ENCODE assay signal across 8 cellular contexts in the genomic region with DNA sequence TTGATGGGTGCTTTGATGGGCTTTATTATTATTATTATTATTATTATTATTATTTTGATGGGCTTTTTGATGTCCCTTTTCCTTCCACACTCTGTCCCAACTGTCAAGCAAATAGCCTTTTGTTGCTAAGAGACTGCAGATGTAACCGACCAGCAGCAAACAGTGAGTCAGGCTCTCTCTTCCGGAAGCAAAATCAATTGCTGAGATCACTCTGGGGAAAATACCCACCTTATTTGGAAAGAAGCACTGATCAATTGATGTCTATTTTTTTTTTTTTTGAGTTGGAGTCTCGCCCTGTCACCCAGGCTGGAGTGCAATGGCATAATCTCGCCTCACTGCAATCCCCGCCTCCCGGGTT. TPM values are rescaled to one million over a fixed set of nuclear protein-coding genes. Genes with fewer than 3 reads are reported as not detected.
DNase-seq lines count a peak whose midpoint lies in the region; ATAC-seq and TF ChIP-seq lines count a peak whose summit lies in the region.

No MANE protein-coding gene starts in this region.

- H3K27ac ChIP-seq in AG04450 (ENCODE audit: low read depth, low read length), result peak overlapping the region; percentile 88
- peak overlapping the region; percentile 99 for H3K27ac ChIP-seq in fibroblast of lung (ENCODE audit: insufficient read depth, low read length)

- CTCF ChIA-PET in AG04450 (lab: Charles Lee), result interaction anchor here (1.8 kb wide), 1 partner anchor 34 kb away, joined by 7 read pairs; no protein-coding TSS in a partner anchor

- peak overlapping the region; percentile 99 for H3K4me2 ChIP-seq in fibroblast of lung (ENCODE audit: extremely low read depth, insufficient read depth, low read length)

- peaks cover 2% of the 10 kb centered on the region for H4K20me1 ChIP-seq in fibroblast of lung (ENCODE audit: control insufficient read depth, extremely low read depth, insufficient read depth, low read length)

- no peak overlapping the region for H2AFZ ChIP-seq in fibroblast of lung (ENCODE audit: low read length)

- no peak for DNase-seq in AG04450 (ENCODE audit: low read depth, low spot score)
- no peak for DNase-seq in HFF-Myc (ENCODE audit: extremely low read depth, low read depth)
- peak; percentile 42 for DNase-seq in activated CD4-positive, alpha-beta T cell treated with anti-CD3 and anti-CD28 coated beads for 48 hours
- DNase-seq in fibroblast of lung (ENCODE audit: low read depth in 2 of 2), result peak; percentile 64 to 72
- peak; percentile 59 for DNase-seq in pons (ENCODE audit: low spot score)
- no peak for DNase-seq in ureter (ENCODE audit: low spot score)

- H3K9me3 ChIP-seq in AG04450 (ENCODE audit: control insufficient read depth, insufficient read depth, low read length) (no peaks in the 10 kb centered on the region; the same call in 1 of the 2 replicates), fibroblast of lung (ENCODE audit: control insufficient read depth, insufficient read depth, low read depth, low read length) (no peaks in the 10 kb centered on the region)

- POLR2A ChIA-PET in AG04450 (lab: Yijun Ruan, JAX), result no interaction called here

- H3K4me3 ChIP-seq in AG04450 (ENCODE audit: low read depth, low read length) (peak overlapping the region; percentile 90), HFF-Myc (replicated peaks; ENCODE audit: low read depth, low read length) (peak overlapping the region; percentile 93), fibroblast of lung (replicated peaks in 1 of 4; ENCODE audit: control extremely low read depth in 1 of 4, insufficient read depth in 1 of 4, low read depth in 3 of 4, low read length in 4 of 4) (peak overlapping the region; percentile 65 to 99 (median 88))

- ATAC-seq in GM18511 (IDR thresholded peaks at IDR 0.05; ENCODE audit: unreplicated experiment), result no peak
- no peak for ATAC-seq in GM19452 (IDR thresholded peaks at IDR 0.05; ENCODE audit: unreplicated experiment)

- H3K9ac ChIP-seq in fibroblast of lung (ENCODE audit: insufficient read depth, low read length), result peak overlapping the region; percentile 98

- H3K79me2 ChIP-seq in fibroblast of lung (ENCODE audit: control insufficient read depth, insufficient read depth, low read length), result peaks cover 75% of the 10 kb centered on the region

- H3K36me3 ChIP-seq in fibroblast of lung (ENCODE audit: control insufficient read depth, insufficient read depth, low read length), result peaks cover 15% of the 10 kb centered on the region

- peaks cover 23% of the 10 kb centered on the region for H3K4me1 ChIP-seq in fibroblast of lung (ENCODE audit: control insufficient read depth, extremely low read depth, insufficient read depth, low read length)

- TF ChIP-seq CTCF in AG04450 (IDR thresholded peaks at IDR 0.05; ENCODE audit: low read depth, low read length) (no peak), HFF-Myc (IDR thresholded peaks at IDR 0.05; ENCODE audit: low read depth, low read length, missing control alignments) (no peak), fibroblast of lung (conservative IDR thresholded peaks at IDR 0.05 in 1 of 2, IDR thresholded peaks at IDR 0.05 in 1 of 2; ENCODE audit: low read depth in 1 of 2, low read length in 2 of 2) (no peak)

- H3K27me3 ChIP-seq in AG04450 (ENCODE audit: control insufficient read depth, insufficient read depth, low read length) (no peaks in the 10 kb centered on the region), fibroblast of lung (ENCODE audit: control insufficient read depth, insufficient read depth, low read length) (no peaks in the 10 kb centered on the region)

RNA-seq across cellular contexts. Expression of a gene that starts 2.9 kb away (rescaled TPM):
- 49.6 and 59.7 TPM in 2 replicates for polyA plus RNA-seq in AG04450 (2011; rRNA removed)
- polyA minus RNA-seq in AG04450 (2011; rRNA and poly(A)+ RNA removed), result 56.5 and 80.4 TPM in 2 replicates
- 204 and 427 TPM in 2 replicates for total RNA-seq in fibroblast of lung
- polyA plus RNA-seq in fibroblast of lung, result 187 and 210 TPM in 2 replicates
- 185 and 192 TPM in 2 replicates for polyA plus RNA-seq in fibroblast of lung (2012)
- polyA minus RNA-seq in fibroblast of lung (ENCODE audit: low replicate concordance), result 434 and 503 TPM in 2 replicates
- 78.2 TPM for total RNA-seq in ureter

Comparison
In these comparisons a context has a peak if more than half of its experiments do, and no peak if none do; other contexts are left out.
1. DNase-seq: peak in activated CD4-positive, alpha-beta T cell treated with anti-CD3 and anti-CD28 coated beads for 48 hours (single experiment), fibroblast of lung (2 of 2) and pons (single experiment); none in AG04450 (single experiment), HFF-Myc (single experiment) and ureter (single experiment).
2. Peak in every context shown above with its lines, with median percentiles within 50 percentile points of each other: H3K4me3 ChIP-seq.